In the genomic region with DNA sequence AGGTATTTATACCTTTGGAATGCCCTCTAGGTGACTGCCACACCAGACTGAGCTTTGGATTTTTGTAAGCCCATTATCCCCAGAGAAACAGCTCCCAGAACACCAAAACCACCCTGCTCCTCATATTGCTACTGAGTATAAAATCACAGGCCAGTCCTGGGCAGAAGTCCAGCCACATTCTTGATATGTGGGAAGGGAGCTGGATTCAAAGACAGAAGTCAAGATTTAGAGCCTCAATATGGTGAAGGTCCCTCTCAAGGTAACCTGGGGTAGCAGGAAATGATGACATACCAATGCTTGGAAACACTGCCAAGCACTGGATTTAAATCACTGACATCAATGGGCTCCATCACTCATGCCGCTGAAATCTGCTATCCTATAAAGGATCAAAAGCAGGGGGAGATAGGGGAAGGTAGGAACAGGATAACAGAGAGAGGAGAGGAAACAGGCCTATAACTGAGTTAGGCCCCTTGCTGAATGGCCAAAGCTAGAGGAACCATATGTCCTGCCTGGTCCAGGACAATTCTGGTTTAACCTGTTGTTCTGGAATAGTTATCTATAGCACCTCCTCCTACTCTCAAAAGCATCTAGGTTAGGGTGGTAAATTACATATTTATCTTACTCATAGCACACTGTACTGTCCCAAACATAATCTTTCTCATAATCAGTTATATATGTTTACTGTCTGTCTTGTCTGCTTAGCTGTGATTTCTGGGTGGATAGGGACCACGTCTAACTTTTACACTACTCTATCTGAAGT, we compare ENCODE assay signal across 1 cellular context.
TF ChIP-seq lines count a peak whose summit lies in the region.

No MANE protein-coding gene starts in this region.

TF ChIP-seq in SK-N-SH treated with all-trans-retinoic acid at 6 μM for 48 hours, 23 proteins besides CTCF, POLR2A, EP300 and RAD21 (continued from another document):
- TF ChIP-seq, protein P1, sequence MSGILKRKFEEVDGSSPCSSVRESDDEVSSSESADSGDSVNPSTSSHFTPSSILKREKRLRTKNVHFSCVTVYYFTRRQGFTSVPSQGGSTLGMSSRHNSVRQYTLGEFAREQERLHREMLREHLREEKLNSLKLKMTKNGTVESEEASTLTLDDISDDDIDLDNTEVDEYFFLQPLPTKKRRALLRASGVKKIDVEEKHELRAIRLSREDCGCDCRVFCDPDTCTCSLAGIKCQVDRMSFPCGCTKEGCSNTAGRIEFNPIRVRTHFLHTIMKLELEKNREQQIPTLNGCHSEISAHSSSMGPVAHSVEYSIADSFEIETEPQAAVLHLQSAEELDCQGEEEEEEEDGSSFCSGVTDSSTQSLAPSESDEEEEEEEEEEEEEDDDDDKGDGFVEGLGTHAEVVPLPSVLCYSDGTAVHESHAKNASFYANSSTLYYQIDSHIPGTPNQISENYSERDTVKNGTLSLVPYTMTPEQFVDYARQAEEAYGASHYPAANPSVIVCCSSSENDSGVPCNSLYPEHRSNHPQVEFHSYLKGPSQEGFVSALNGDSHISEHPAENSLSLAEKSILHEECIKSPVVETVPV (CRISPR knock-in tag; IDR thresholded peaks at IDR 0.05): no peak
- TF ChIP-seq ARNTL (CRISPR knock-in tag; IDR thresholded peaks at IDR 0.05; ENCODE audit: borderline replicate concordance, low read depth): no peak
- TF ChIP-seq ISL1 (CRISPR knock-in tag; IDR thresholded peaks at IDR 0.05): no peak
- TF ChIP-seq ZFP3 (CRISPR knock-in tag; IDR thresholded peaks at IDR 0.05): no peak
- TF ChIP-seq CSDC2 (CRISPR knock-in tag; IDR thresholded peaks at IDR 0.05): no peak
- TF ChIP-seq, protein P2, sequence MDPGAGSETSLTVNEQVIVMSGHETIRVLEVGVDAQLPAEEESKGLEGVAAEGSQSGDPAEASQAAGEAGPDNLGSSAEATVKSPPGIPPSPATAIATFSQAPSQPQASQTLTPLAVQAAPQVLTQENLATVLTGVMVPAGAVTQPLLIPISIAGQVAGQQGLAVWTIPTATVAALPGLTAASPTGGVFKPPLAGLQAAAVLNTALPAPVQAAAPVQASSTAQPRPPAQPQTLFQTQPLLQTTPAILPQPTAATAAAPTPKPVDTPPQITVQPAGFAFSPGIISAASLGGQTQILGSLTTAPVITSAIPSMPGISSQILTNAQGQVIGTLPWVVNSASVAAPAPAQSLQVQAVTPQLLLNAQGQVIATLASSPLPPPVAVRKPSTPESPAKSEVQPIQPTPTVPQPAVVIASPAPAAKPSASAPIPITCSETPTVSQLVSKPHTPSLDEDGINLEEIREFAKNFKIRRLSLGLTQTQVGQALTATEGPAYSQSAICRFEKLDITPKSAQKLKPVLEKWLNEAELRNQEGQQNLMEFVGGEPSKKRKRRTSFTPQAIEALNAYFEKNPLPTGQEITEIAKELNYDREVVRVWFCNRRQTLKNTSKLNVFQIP (CRISPR knock-in tag; IDR thresholded peaks at IDR 0.05; ENCODE audit: borderline replicate concordance, low read depth): no peak
- TF ChIP-seq, protein P3, sequence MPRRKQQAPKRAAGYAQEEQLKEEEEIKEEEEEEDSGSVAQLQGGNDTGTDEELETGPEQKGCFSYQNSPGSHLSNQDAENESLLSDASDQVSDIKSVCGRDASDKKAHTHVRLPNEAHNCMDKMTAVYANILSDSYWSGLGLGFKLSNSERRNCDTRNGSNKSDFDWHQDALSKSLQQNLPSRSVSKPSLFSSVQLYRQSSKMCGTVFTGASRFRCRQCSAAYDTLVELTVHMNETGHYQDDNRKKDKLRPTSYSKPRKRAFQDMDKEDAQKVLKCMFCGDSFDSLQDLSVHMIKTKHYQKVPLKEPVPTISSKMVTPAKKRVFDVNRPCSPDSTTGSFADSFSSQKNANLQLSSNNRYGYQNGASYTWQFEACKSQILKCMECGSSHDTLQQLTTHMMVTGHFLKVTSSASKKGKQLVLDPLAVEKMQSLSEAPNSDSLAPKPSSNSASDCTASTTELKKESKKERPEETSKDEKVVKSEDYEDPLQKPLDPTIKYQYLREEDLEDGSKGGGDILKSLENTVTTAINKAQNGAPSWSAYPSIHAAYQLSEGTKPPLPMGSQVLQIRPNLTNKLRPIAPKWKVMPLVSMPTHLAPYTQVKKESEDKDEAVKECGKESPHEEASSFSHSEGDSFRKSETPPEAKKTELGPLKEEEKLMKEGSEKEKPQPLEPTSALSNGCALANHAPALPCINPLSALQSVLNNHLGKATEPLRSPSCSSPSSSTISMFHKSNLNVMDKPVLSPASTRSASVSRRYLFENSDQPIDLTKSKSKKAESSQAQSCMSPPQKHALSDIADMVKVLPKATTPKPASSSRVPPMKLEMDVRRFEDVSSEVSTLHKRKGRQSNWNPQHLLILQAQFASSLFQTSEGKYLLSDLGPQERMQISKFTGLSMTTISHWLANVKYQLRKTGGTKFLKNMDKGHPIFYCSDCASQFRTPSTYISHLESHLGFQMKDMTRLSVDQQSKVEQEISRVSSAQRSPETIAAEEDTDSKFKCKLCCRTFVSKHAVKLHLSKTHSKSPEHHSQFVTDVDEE (CRISPR knock-in tag; IDR thresholded peaks at IDR 0.05): no peak
- TF ChIP-seq ZNF565 (CRISPR knock-in tag; conservative IDR thresholded peaks at IDR 0.05; ENCODE audit: low read depth): no peak
- TF ChIP-seq RARB (CRISPR knock-in tag; IDR thresholded peaks at IDR 0.05): no peak
